In genomic region chr14:33120341-33120740, GRCh38 we compare ENCODE assay signal across 20 cellular contexts.
DNase-seq lines count a peak whose midpoint lies in the region; ATAC-seq and TF ChIP-seq lines count a peak whose summit lies in the region.
"Had no signal": no experiment of that assay in that cellular context is flagged by ENCODE, and none has a peak within 500 bp of the region (broad histone marks: within the 10 kb centered on the region; RNA-seq: fewer than 3 reads in every experiment).

No MANE protein-coding gene starts in this region.

- no peaks in the 10 kb centered on the region for H3K36me3 ChIP-seq in OCI-LY7 (ENCODE audit: insufficient read depth, low read length)
- H3K36me3 ChIP-seq: upper lobe of right lung had no signal

- ATAC-seq in SK-N-SH treated with all-trans-retinoic acid at 6 μM for 48 hours: peak; percentile 95
- ATAC-seq in HG02870 (IDR thresholded peaks at IDR 0.05; ENCODE audit: unreplicated experiment): no peak
- ATAC-seq in GM18498 (IDR thresholded peaks at IDR 0.05; ENCODE audit: unreplicated experiment): no peak
- ATAC-seq: upper lobe of right lung had no signal

- TF ChIP-seq CTCF in fibroblast of pulmonary artery (IDR thresholded peaks at IDR 0.05; ENCODE audit: low read length, missing control alignments) (no peak), OCI-LY7 (conservative IDR thresholded peaks at IDR 0.05; ENCODE audit: low read length) (no peak)

- no peaks in the 10 kb centered on the region for H3K79me2 ChIP-seq in OCI-LY7 (ENCODE audit: insufficient read depth, low read depth, low read length)

- peak; percentile 5 for DNase-seq in 8988T
- peak; percentile 5 for DNase-seq in H4 (ENCODE audit: low spot score)
- DNase-seq in fibroblast of pulmonary artery (ENCODE audit: low read depth): peak; percentile 40
- DNase-seq in OCI-LY7 (ENCODE audit: low spot score): no peak
- DNase-seq in NCI-H2227 treated with DMSO at 0.1 percent for 48 hours (lab: John Stamatoyannopoulos, UW): no peak
- DNase-seq: activated CD4-positive, alpha-beta T cell treated with anti-CD3 and anti-CD28 coated beads, Interleukin-2, amount 10 ng/mL, durations not matched to agents 7 days and 5 days; aorta; Caco-2; H9; immature natural killer cell; midbrain; NCI-H187; NCI-H526 treated with DMSO at 0.1 percent for 48 hours; Right ventricle myocardium superior; stimulated activated naive CD4-positive, alpha-beta T cell treated with Interleukin-2 at 50 U/mL for 16 hours; upper lobe of right lung had no signal

- H3K4me1 ChIP-seq in OCI-LY7 (ENCODE audit: insufficient read depth, low read length, poor library complexity, severe bottlenecking): no peaks in the 10 kb centered on the region
- H3K4me1 ChIP-seq: Caco-2, upper lobe of right lung had no signal

- H3K4me3 ChIP-seq in fibroblast of pulmonary artery (replicated peaks; ENCODE audit: low read depth, low read length) (no peak overlapping the region), OCI-LY7 (ENCODE audit: low read depth, low read length, poor library complexity, severe bottlenecking) (no peak overlapping the region)
- H3K4me3 ChIP-seq: skin epidermis, upper lobe of right lung had no signal

- H3K27ac ChIP-seq in OCI-LY7 (ENCODE audit: low read depth, low read length, poor library complexity, severe bottlenecking): no peak overlapping the region
- H3K27ac ChIP-seq: skin epidermis, upper lobe of right lung had no signal

- intact Hi-C loops in OCI-LY7 (cut with micrococcal nuclease; ENCODE audit: unreplicated experiment): no loop called here

- H3K9me3 ChIP-seq in OCI-LY7 (ENCODE audit: low read length): no peaks in the 10 kb centered on the region
- H3K9me3 ChIP-seq: Caco-2, upper lobe of right lung had no signal

- H4K20me1 ChIP-seq in OCI-LY7 (ENCODE audit: insufficient read depth, low read length): no peaks in the 10 kb centered on the region

- H2AFZ ChIP-seq in OCI-LY7 (ENCODE audit: low read length): no peak overlapping the region

- CTCF ChIA-PET in OCI-LY7 (lab: Charles Lee; ENCODE audit: unreplicated experiment): no interaction called here

- no peaks in the 10 kb centered on the region for H3K9me2 ChIP-seq in OCI-LY7 (ENCODE audit: insufficient read depth, low read length)

- no TSS peak for BruUV-seq in OCI-LY7 (replicated peaks; lab: Mats Ljungman, UMichigan)

- POLR2A ChIA-PET in OCI-LY7 (lab: Charles Lee): no interaction called here

- no peak overlapping the region for H3K4me2 ChIP-seq in OCI-LY7 (ENCODE audit: low read length)

TF ChIP-seq in SK-N-SH treated with all-trans-retinoic acid at 6 μM for 48 hours, 23 proteins besides CTCF, POLR2A, EP300 and RAD21:
- no peak for TF ChIP-seq BACH2 (CRISPR knock-in tag; IDR thresholded peaks at IDR 0.05; ENCODE audit: borderline replicate concordance)
- TF ChIP-seq CREB5 (CRISPR knock-in tag; IDR thresholded peaks at IDR 0.05; ENCODE audit: low read depth): no peak
- TF ChIP-seq ISL1 (CRISPR knock-in tag; IDR thresholded peaks at IDR 0.05): peak; percentile 59
- TF ChIP-seq ESRRG (CRISPR knock-in tag; IDR thresholded peaks at IDR 0.05): no peak
- no peak for TF ChIP-seq OSR1 (CRISPR knock-in tag; IDR thresholded peaks at IDR 0.05)

Comparison
In these comparisons a context has a peak if more than half of its experiments do, and no peak if none do; other contexts are left out.
1. DNase-seq: peak in 8988T (single experiment), H4 (single experiment) and fibroblast of pulmonary artery (single experiment); none in OCI-LY7 (single experiment) and NCI-H2227 treated with DMSO at 0.1 percent for 48 hours (single experiment).